ENCODE assay signal across 1 cellular context in genomic region chr19:380618-381219, GRCh38.
A peak's percentile ranks its signal among the peaks of the same experiment; 100 is the strongest.
TF ChIP-seq lines count a peak whose summit lies in the region.
"Not testable (repeated sequence)": the region's sequence is repeated elsewhere in the genome, so short reads cannot be mapped to it uniquely, and the experiment has no call there.

No MANE protein-coding gene starts in this region.

TF ChIP-seq in K562, 482 proteins besides CTCF, POLR2A, EP300 and RAD21:
- TF ChIP-seq MAX (CRISPR knock-in tag; IDR thresholded peaks at IDR 0.05) (0 out of 2 replicates have a peak, but pooled peaks have one; percentile 43), PML (IDR thresholded peaks at IDR 0.05; ENCODE audit: low read length) (peak; percentile 38; the same call in 1 of the 2 replicates), CBFA2T2 (conservative IDR thresholded peaks at IDR 0.05) (peak; percentile 68), TCF3 (CRISPR knock-in tag; IDR thresholded peaks at IDR 0.05) (peak; percentile 71), MEIS2 (IDR thresholded peaks at IDR 0.05; ENCODE audit: partially characterized antibody) (peak; percentile 23), ZNF384 (IDR thresholded peaks at IDR 0.05; ENCODE audit: low read depth, low read length) (peak; percentile 70), PKNOX1 (IDR thresholded peaks at IDR 0.05) (0 out of 2 replicates have a peak, but pooled peaks have one; percentile 28), TEAD4 (IDR thresholded peaks at IDR 0.05; ENCODE audit: low read length) (peak; percentile 46; the same call in 1 of the 2 replicates), CBFA2T3 (IDR thresholded peaks at IDR 0.05) (peak; percentile 74), TFAP4 (CRISPR knock-in tag; IDR thresholded peaks at IDR 0.05; ENCODE audit: borderline replicate concordance) (peak; percentile 72; the same call in 1 of the 2 replicates)
- TF ChIP-seq TEAD4 (CRISPR knock-in tag; IDR thresholded peaks at IDR 0.05; ENCODE audit: borderline replicate concordance) = not testable (repeated sequence)
